ENCODE assay signal across 29 cellular contexts in genomic region chr1:31885851-31886250, GRCh38.
"Had no signal": no experiment of that assay in that cellular context is flagged by ENCODE, and none has a peak within 500 bp of the region (broad histone marks: within the 10 kb centered on the region; RNA-seq: fewer than 3 reads in every experiment).

No MANE protein-coding gene starts in this region.

- H3K27ac Mint-ChIP-seq: dendritic cell treated with granulocyte-macrophage colony-stimulating factor and Interleukin-4, amounts not matched to agents 40 ng/mL and 50 ng/mL, for 4 days; effector memory CD8-positive, alpha-beta T cell; endodermal cell had no signal

- H3K36me3 ChIP-seq: colonic mucosa, esophagus muscularis mucosa, esophagus squamous epithelium, gastrocnemius medialis, gastroesophageal sphincter, heart left ventricle, heart right ventricle had no signal

- ATAC-seq: effector memory CD8-positive, alpha-beta T cell; esophagus mucosa; foreskin keratinocyte; gastrocnemius medialis; gastroesophageal sphincter; heart left ventricle; heart right ventricle had no signal

- H3K9me3 ChIP-seq: colonic mucosa, esophagus muscularis mucosa, esophagus squamous epithelium, gastrocnemius medialis, gastroesophageal sphincter, heart left ventricle, heart right ventricle had no signal

- H3K4me3 Mint-ChIP-seq: dendritic cell treated with granulocyte-macrophage colony-stimulating factor and Interleukin-4, amounts not matched to agents 40 ng/mL and 50 ng/mL, for 4 days; effector memory CD8-positive, alpha-beta T cell; endodermal cell had no signal

- FAIRE-seq: colon, endometrium, endothelial cell of umbilical vein, frontal cortex had no signal

- H3K27me3 ChIP-seq: colonic mucosa, dorsolateral prefrontal cortex, esophagus muscularis mucosa, gastrocnemius medialis, gastroesophageal sphincter, heart left ventricle, heart right ventricle had no signal

- H3K27ac ChIP-seq: colonic mucosa, coronary artery, dorsolateral prefrontal cortex, epithelial cell of prostate, esophagus muscularis mucosa, esophagus squamous epithelium, foreskin keratinocyte, gastrocnemius medialis, gastroesophageal sphincter, heart left ventricle, heart right ventricle had no signal

- H3K27me3 Mint-ChIP-seq: effector memory CD8-positive, alpha-beta T cell had no signal

- DNase-seq: colonic mucosa; cortex of kidney; dermis blood vessel endothelial cell; dorsolateral prefrontal cortex; effector CD4-positive, alpha-beta T cell; effector CD8-positive, alpha-beta T cell; effector memory CD4-positive, alpha-beta T cell; effector memory CD8-positive, alpha-beta T cell; endodermal cell; erythroblast; esophagus squamous epithelium; foreskin fibroblast; foreskin keratinocyte; foreskin melanocyte; gastrocnemius medialis; glutamatergic neuron; head of caudate nucleus; heart left ventricle; heart right ventricle had no signal

- H3K4me3 ChIP-seq: colonic mucosa, coronary artery, dorsolateral prefrontal cortex, esophagus muscularis mucosa, esophagus squamous epithelium, gastrocnemius medialis, gastroesophageal sphincter, heart left ventricle, heart right ventricle had no signal

- H3K4me1 ChIP-seq: colonic mucosa, foreskin keratinocyte, gastrocnemius medialis had no signal

- H3K9me3 Mint-ChIP-seq: dendritic cell treated with granulocyte-macrophage colony-stimulating factor and Interleukin-4, amounts not matched to agents 40 ng/mL and 50 ng/mL, for 4 days; effector memory CD8-positive, alpha-beta T cell; endodermal cell had no signal
